In the genomic region with DNA sequence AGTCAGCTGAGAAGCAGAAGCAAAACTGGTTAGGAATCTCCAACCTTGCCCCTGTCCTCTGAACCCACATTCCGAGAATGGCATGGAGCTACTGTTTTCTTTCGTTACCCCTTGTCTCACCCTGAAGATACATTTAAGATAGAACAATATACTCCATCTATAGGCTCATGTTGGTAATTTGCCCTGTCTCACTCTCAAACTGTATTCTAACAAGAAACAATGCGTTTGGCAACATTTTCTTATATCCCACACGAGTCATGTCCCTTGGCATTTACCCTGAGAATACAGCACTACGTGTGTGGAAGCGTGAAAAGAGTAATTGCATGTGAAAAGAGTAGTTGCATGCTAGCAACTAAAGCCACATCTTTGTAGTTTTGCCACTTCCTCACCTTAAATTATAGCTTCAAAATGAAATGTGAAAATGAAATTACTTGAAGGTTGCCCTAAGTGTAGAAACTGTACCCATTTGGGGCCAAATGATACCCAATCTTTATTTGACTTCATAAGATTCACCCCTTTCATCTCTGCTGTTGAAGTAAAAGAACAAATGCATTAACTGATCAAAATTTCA, we compare ENCODE assay signal across 18 cellular contexts. TPM values are rescaled to one million over a fixed set of nuclear protein-coding genes. Genes with fewer than 3 reads are reported as not detected.
DNase-seq lines count a peak whose midpoint lies in the region; ATAC-seq, FAIRE-seq and TF ChIP-seq lines count a peak whose summit lies in the region.
"Had no signal": no experiment of that assay in that cellular context is flagged by ENCODE, and none has a peak within 500 bp of the region (broad histone marks: within the 10 kb centered on the region; RNA-seq: fewer than 3 reads in every experiment).

No MANE protein-coding gene starts in this region.

- TF ChIP-seq CTCF in transverse colon (IDR thresholded peaks at IDR 0.05): no peak
- TF ChIP-seq CTCF in pancreas (IDR thresholded peaks at IDR 0.05): no peak

- no peak overlapping the region for H3K4me3 ChIP-seq in transverse colon
- no peak overlapping the region for H3K4me3 ChIP-seq in pancreas
- H3K4me3 ChIP-seq: ascending aorta, coronary artery, esophagus muscularis mucosa, heart right ventricle, suprapubic skin had no signal

- H3K27ac Mint-ChIP-seq in activated naive CD4-positive, alpha-beta T cell treated with anti-CD3 and anti-CD28 coated beads, Interleukin-2, amount 50 U/mL, for 24 hours: peak overlapping the region; percentile 99
- peak overlapping the region; percentile 84 for H3K27ac Mint-ChIP-seq in activated naive CD8-positive, alpha-beta T cell treated with anti-CD3 and anti-CD28 coated beads, Interleukin-2, amount 50 U/mL, for 24 hours

- peak overlapping the region; percentile 85 for H3K4me3 Mint-ChIP-seq in activated naive CD4-positive, alpha-beta T cell treated with anti-CD3 and anti-CD28 coated beads, Interleukin-2, amount 50 U/mL, for 24 hours
- H3K4me3 Mint-ChIP-seq in activated naive CD8-positive, alpha-beta T cell treated with anti-CD3 and anti-CD28 coated beads, Interleukin-2, amount 50 U/mL, for 24 hours: peak overlapping the region; percentile 89

- 54 to 70% methylated on average over 2 to 6 of the region's 6 CpGs for WGBS in transverse colon (ENCODE audit: low coverage in 1 of 2), 2 donors
- WGBS in pancreas, 2 donors: 74 to 81% methylated on average over 6 of the region's 6 CpGs

- TF ChIP-seq EP300 in transverse colon (IDR thresholded peaks at IDR 0.05; ENCODE audit: low read depth): no peak

- intact Hi-C loops in transverse colon (cut with DNase I; ENCODE audit: low total_unique reads) (no loop called here), pancreas (cut with DNase I) (no loop called here)

- H3K27ac ChIP-seq in transverse colon (peak overlapping the region in 3 of 4 donors; percentile 0 to 46 (median 20)), pancreas (no peak overlapping the region)
- H3K27ac ChIP-seq: ascending aorta, coronary artery, esophagus muscularis mucosa, suprapubic skin had no signal

- no peaks in the 10 kb centered on the region for H3K36me3 ChIP-seq in transverse colon
- no peaks in the 10 kb centered on the region for H3K36me3 ChIP-seq in pancreas
- H3K36me3 ChIP-seq: ascending aorta, esophagus muscularis mucosa, heart right ventricle, suprapubic skin had no signal

- peaks cover 8% of the 10 kb centered on the region for H3K9me3 Mint-ChIP-seq in activated naive CD4-positive, alpha-beta T cell treated with anti-CD3 and anti-CD28 coated beads, Interleukin-2, amount 50 U/mL, for 24 hours
- H3K9me3 Mint-ChIP-seq in activated naive CD8-positive, alpha-beta T cell treated with anti-CD3 and anti-CD28 coated beads, Interleukin-2, amount 50 U/mL, for 24 hours: no peaks in the 10 kb centered on the region

- in situ Hi-C loops in transverse colon (cut with MboI; ENCODE audit: low pct_ligation_motif_present in 1 of 4, low pct_unique_long_range_greater_than_20kb in 1 of 4, low sequenced_read_pairs in 3 of 4): loop anchor here in 2 of 4 donors (25.0 kb wide), 1 partner anchor 218 kb away; a partner anchor contains a TSS

- H3K4me1 ChIP-seq in transverse colon: no peaks in the 10 kb centered on the region
- H3K4me1 ChIP-seq in pancreas: no peaks in the 10 kb centered on the region
- H3K4me1 ChIP-seq: ascending aorta, esophagus muscularis mucosa, suprapubic skin had no signal

- peaks cover 95% of the 10 kb centered on the region for H3K4me1 Mint-ChIP-seq in activated naive CD4-positive, alpha-beta T cell treated with anti-CD3 and anti-CD28 coated beads, Interleukin-2, amount 50 U/mL, for 24 hours
- H3K4me1 Mint-ChIP-seq in activated naive CD8-positive, alpha-beta T cell treated with anti-CD3 and anti-CD28 coated beads, Interleukin-2, amount 50 U/mL, for 24 hours: peaks cover 95% of the 10 kb centered on the region

- no peak for FAIRE-seq in pancreas (lab: Jason Lieb, UNC)

- H3K27me3 Mint-ChIP-seq in activated naive CD4-positive, alpha-beta T cell treated with anti-CD3 and anti-CD28 coated beads, Interleukin-2, amount 50 U/mL, for 24 hours: no peaks in the 10 kb centered on the region
- H3K27me3 Mint-ChIP-seq in activated naive CD8-positive, alpha-beta T cell treated with anti-CD3 and anti-CD28 coated beads, Interleukin-2, amount 50 U/mL, for 24 hours: no peaks in the 10 kb centered on the region

- H3K9me3 ChIP-seq in transverse colon (no peaks in the 10 kb centered on the region), pancreas (no peaks in the 10 kb centered on the region)
- H3K9me3 ChIP-seq: ascending aorta, esophagus muscularis mucosa, heart right ventricle, suprapubic skin had no signal

- TF ChIP-seq POLR2A in transverse colon (IDR thresholded peaks at IDR 0.05): no peak

- peak; percentile 71 for ATAC-seq in activated naive CD8-positive, alpha-beta T cell treated with anti-CD3 and anti-CD28 coated beads, Interleukin-2, amount 50 U/mL, for 24 hours
- no peak for ATAC-seq in pancreas
- ATAC-seq: heart right ventricle, Right ventricle myocardium inferior had no signal

- no peak for DNase-seq in activated naive CD4-positive, alpha-beta T cell treated with Interleukin-2 at 50 U/mL for 16 hours
- DNase-seq in MV-4-11 (lab: John Stamatoyannopoulos, UW): peak; percentile 50
- DNase-seq in activated naive CD8-positive, alpha-beta T cell treated with anti-CD3 and anti-CD28 coated beads, Interleukin-2, amount 50 U/mL, for 24 hours: no peak
- DNase-seq in transverse colon: no peak
- no peak for DNase-seq in pancreas
- DNase-seq in NCI-H526 (lab: John Stamatoyannopoulos, UW): no peak
- no peak for DNase-seq in NCI-H524 (lab: John Stamatoyannopoulos, UW)
- DNase-seq: DMS79 treated with DMSO at 0.1 percent for 48 hours, heart right ventricle, posterior cingulate gyrus had no signal

- H3K27me3 ChIP-seq in transverse colon: no peaks in the 10 kb centered on the region
- H3K27me3 ChIP-seq in pancreas: no peaks in the 10 kb centered on the region
- H3K27me3 ChIP-seq: ascending aorta, suprapubic skin had no signal

- peaks cover 42% of the 10 kb centered on the region for H3K36me3 Mint-ChIP-seq in activated naive CD4-positive, alpha-beta T cell treated with anti-CD3 and anti-CD28 coated beads, Interleukin-2, amount 50 U/mL, for 24 hours
- H3K36me3 Mint-ChIP-seq in activated naive CD8-positive, alpha-beta T cell treated with anti-CD3 and anti-CD28 coated beads, Interleukin-2, amount 50 U/mL, for 24 hours (ENCODE audit: low read depth): peaks cover 87% of the 10 kb centered on the region

RNA-seq across cellular contexts. Expression of a gene that starts 5.3 kb away (rescaled TPM):
- total RNA-seq in transverse colon: 10 to 100 TPM in 1 of 4 donors, 1 to 10 TPM in 1, under 1 TPM in 1, not detected in 1; 0.20 to 15.4 (median 2.7) TPM
- total RNA-seq in pancreas: 1 to 10 TPM in 2 of 6 donors, under 1 TPM in 4; 0.32 to 6.5 (median 0.71) TPM
- polyA plus RNA-seq in pancreas: under 1 TPM; 0.12 to 0.34 TPM
- total RNA-seq: ascending aorta had no signal

RNA-seq across cellular contexts. Expression of a gene that starts 32.8 kb away (rescaled TPM):
- total RNA-seq in transverse colon (10 to 100 TPM in 2 of 4 donors, 1 to 10 TPM in 1, not detected in 1; 7.5 to 31.3 (median 17.6) TPM), pancreas (1 to 10 TPM in 4 of 6 donors, under 1 TPM in 2; 0.37 to 5.1 (median 1.5) TPM)
- polyA plus RNA-seq in pancreas: under 1 TPM; 0.61 to 0.84 TPM
- total RNA-seq: ascending aorta, HT1080, MCF 10A had no signal

RNA-seq across cellular contexts. Expression of a gene that starts 51.6 kb away (rescaled TPM):
- total RNA-seq in transverse colon (1 to 10 TPM in 3 of 4 donors, under 1 TPM in 1; 0.40 to 9.4 (median 1.8) TPM), pancreas (under 1 TPM; 0.14 to 0.55 (median 0.36) TPM)
- under 1 TPM in 1 of 2 donors, not detected in 1; 0.05 TPM for polyA plus RNA-seq in pancreas
- total RNA-seq: HT1080, MCF 10A, Right ventricle myocardium inferior had no signal

Comparison
In these comparisons a context has a peak if more than half of its experiments do, and no peak if none do; other contexts are left out.
1. H3K27ac ChIP-seq: peak in transverse colon (3 of 4); none in pancreas (0 of 4).